8 cellular contexts compared by ENCODE assay signal in the genomic region with DNA sequence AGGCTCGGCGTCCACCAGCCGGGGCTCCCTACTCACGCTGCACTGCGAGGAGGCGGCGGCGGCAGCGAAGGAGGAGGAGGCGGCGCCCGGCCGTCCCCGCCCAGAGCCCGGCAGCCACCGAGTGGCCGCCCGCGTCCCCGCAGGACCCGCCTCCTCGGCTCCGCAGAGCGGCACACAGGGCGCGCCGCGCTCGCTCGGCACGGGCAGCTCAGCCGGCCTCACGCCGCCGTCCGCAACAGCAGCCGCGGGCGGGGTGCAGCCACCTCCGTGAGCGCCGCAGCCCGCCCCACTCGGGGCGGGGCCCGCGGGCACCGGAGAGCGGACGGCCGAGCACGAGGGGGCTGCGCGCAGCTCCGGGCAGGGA. TPM values are rescaled to one million over a fixed set of nuclear protein-coding genes. Genes with fewer than 3 reads are reported as not detected.
DNase-seq lines count a peak whose midpoint lies in the region; ATAC-seq lines count a peak whose summit lies in the region.

A gene (minus strand): TSS at position 46 of the 364 bp plus-strand sequence. CDS start 52,952 bp downstream, outside the sequence.

- DNase-seq in A172 (ENCODE audit: low spot score): peak; percentile 61
- peak; percentile 73 for DNase-seq in NCI-H2196 (lab: John Stamatoyannopoulos, UW; ENCODE audit: unreplicated experiment)
- DNase-seq in activated CD4-positive, CD25-positive, alpha-beta regulatory T cell (lab: John Stamatoyannopoulos, UW): peak; percentile 52 to 75 (median 64)
- peak in 56 of 61 donors; percentile 18 to 90 (median 78) for DNase-seq in caudate nucleus (lab: John Stamatoyannopoulos, UW)
- peak; percentile 95 for DNase-seq in islet precursor cell
- DNase-seq in stimulated activated CD4-positive, alpha-beta T cell treated with anti-CD3 and anti-CD28 coated beads, Interleukin-15, amount 100 ng/mL, for 1 hour (ENCODE audit: low read depth in 1 of 2, low spot score in 1 of 2): peak; percentile 72 to 73

- ATAC-seq in GM18519 (IDR thresholded peaks at IDR 0.05; ENCODE audit: low FRiP score, unreplicated experiment) (peak; percentile 47), HG03045 (IDR thresholded peaks at IDR 0.05; ENCODE audit: unreplicated experiment) (peak; percentile 61)

- H3K27ac ChIP-seq in caudate nucleus (ENCODE audit: low read depth, low read length): peak within 1 kb of the TSS; percentile 97

RNA-seq across cellular contexts. Expression of the gene that starts here (rescaled TPM):
- 42.8 and 54.7 TPM in 2 replicates for total RNA-seq in A172 (2014; rRNA removed; shearing (Covaris generic))

Comparison
In these comparisons a context has a peak if more than half of its experiments do, and no peak if none do; other contexts are left out.
1. Peak in every context shown above with its lines: DNase-seq, ATAC-seq and H3K27ac ChIP-seq.